ENCODE assay signal across 7 cellular contexts in the genomic region with DNA sequence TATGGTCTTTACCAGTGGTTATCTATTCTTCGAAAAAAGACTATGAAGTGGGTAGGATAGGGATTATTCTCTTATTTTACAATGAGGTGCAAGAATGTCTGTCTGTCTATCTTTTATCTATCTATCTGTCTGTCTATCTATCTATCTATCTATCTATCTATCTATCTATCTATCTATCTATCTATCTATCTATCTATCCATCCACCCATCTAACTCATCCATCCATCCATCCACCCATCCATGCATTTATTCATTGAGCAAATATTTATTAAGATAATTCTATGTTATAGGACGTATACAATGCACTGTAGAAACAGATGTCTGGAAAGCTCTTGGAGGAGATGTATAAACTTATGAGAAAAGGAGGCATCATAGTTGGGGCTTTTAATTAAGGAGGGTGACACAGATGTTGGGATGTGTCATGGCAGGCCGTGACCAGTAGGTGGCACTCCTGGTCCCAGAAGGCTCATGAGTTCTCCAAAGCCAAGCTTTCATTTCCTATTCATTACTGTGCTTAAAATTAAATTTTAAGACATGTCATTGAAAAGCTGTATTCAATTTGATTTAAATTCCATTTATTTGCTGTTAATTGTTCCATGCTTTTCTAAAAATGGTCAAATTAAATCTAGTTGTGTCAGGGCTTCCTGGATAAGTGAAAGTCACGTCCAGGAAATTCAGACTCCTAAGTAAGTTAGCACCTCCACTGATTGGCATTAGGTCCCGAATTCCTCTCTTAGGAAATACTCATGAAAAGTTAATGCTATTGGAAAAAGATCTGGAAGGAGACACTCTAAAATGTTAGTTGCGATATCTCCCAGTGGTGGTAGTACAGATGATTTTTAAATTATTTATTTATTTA. TPM values are rescaled to one million over a fixed set of nuclear protein-coding genes. Genes with fewer than 3 reads are reported as not detected.
DNase-seq lines count a peak whose midpoint lies in the region; ATAC-seq and TF ChIP-seq lines count a peak whose summit lies in the region.

No MANE protein-coding gene starts in this region.

- DNase-seq in GM10266 (ENCODE audit: extremely low spot score), result peak; percentile 54
- DNase-seq in NCI-H226, result peak; percentile 33
- DNase-seq in activated CD4-positive, alpha-beta memory T cell treated with anti-CD3 and anti-CD28 coated beads, Interleukin-2, amount 10 ng/mL, durations not matched to agents 7 days and 5 days, result peak; percentile 73
- DNase-seq in effector CD8-positive, alpha-beta T cell (lab: John Stamatoyannopoulos, UW), result peak; percentile 24
- peak; percentile 65 for DNase-seq in midbrain (lab: John Stamatoyannopoulos, UW)
- peak; percentile 56 for DNase-seq in stimulated activated CD8-positive, alpha-beta memory T cell treated with anti-CD3 and anti-CD28 coated beads, Interleukin-4, amount 100 ng/mL, for 24 hours (ENCODE audit: low read depth)

- CTCF ChIA-PET in activated CD4-positive, alpha-beta memory T cell treated with anti-CD3 and anti-CD28 coated beads, Interleukin-2, amount 10 ng/mL, durations not matched to agents 7 days and 5 days (lab: Charles Lee), result interaction anchor here (0.5 to 1.7 kb wide), 17 partner anchors 8 to 295 kb away, joined by 3 to 7 read pairs (median 3); no protein-coding TSS in a partner anchor

- ATAC-seq in HG02588 (IDR thresholded peaks at IDR 0.05; ENCODE audit: unreplicated experiment), result peak; percentile 50

- no peak overlapping the region for H3K27ac Mint-ChIP-seq in activated CD4-positive, alpha-beta memory T cell treated with anti-CD3 and anti-CD28 coated beads, Interleukin-2, amount 10 ng/mL, durations not matched to agents 7 days and 5 days

- no peaks in the 10 kb centered on the region for H3K9me3 Mint-ChIP-seq in activated CD4-positive, alpha-beta memory T cell treated with anti-CD3 and anti-CD28 coated beads, Interleukin-2, amount 10 ng/mL, durations not matched to agents 7 days and 5 days

- no peak overlapping the region for H3K4me3 Mint-ChIP-seq in activated CD4-positive, alpha-beta memory T cell treated with anti-CD3 and anti-CD28 coated beads, Interleukin-2, amount 10 ng/mL, durations not matched to agents 7 days and 5 days

- peak; percentile 87 for TF ChIP-seq CTCF in GM10266 (IDR thresholded peaks at IDR 0.05; ENCODE audit: control insufficient read depth, insufficient read depth, low read depth, missing control alignments)

- peaks cover 12% of the 10 kb centered on the region for H3K27me3 Mint-ChIP-seq in activated CD4-positive, alpha-beta memory T cell treated with anti-CD3 and anti-CD28 coated beads, Interleukin-2, amount 10 ng/mL, durations not matched to agents 7 days and 5 days

- H3K4me1 Mint-ChIP-seq in activated CD4-positive, alpha-beta memory T cell treated with anti-CD3 and anti-CD28 coated beads, Interleukin-2, amount 10 ng/mL, durations not matched to agents 7 days and 5 days, result peaks cover 2% of the 10 kb centered on the region

- H3K36me3 Mint-ChIP-seq in activated CD4-positive, alpha-beta memory T cell treated with anti-CD3 and anti-CD28 coated beads, Interleukin-2, amount 10 ng/mL, durations not matched to agents 7 days and 5 days (ENCODE audit: low read depth), result no peaks in the 10 kb centered on the region

- POLR2A ChIA-PET in activated CD4-positive, alpha-beta memory T cell treated with anti-CD3 and anti-CD28 coated beads, Interleukin-2, amount 10 ng/mL, durations not matched to agents 7 days and 5 days (lab: Charles Lee), result no interaction called here

RNA-seq across cellular contexts. Expression of a gene that starts 19.0 kb away (rescaled TPM):
- 10 to 100 TPM; 37.3 to 40.8 TPM for total RNA-seq in activated CD4-positive, alpha-beta memory T cell treated with anti-CD3 and anti-CD28 coated beads, Interleukin-2, amount 10 ng/mL, durations not matched to agents 7 days and 5 days

RNA-seq across cellular contexts. Expression of a gene that starts 57.9 kb away (rescaled TPM):
- total RNA-seq in activated CD4-positive, alpha-beta memory T cell treated with anti-CD3 and anti-CD28 coated beads, Interleukin-2, amount 10 ng/mL, durations not matched to agents 7 days and 5 days, result not detected

Comparison
In these comparisons a context has a peak if more than half of its experiments do, and no peak if none do; other contexts are left out.
1. Peak in every context shown above with its lines: DNase-seq and ATAC-seq.